ENCODE assay signal across 8 cellular contexts in genomic region chr17:35731239-35731931, GRCh38. TPM values are rescaled to one million over a fixed set of nuclear protein-coding genes. Genes with fewer than 3 reads are reported as not detected.
DNase-seq lines count a peak whose midpoint lies in the region; ATAC-seq and TF ChIP-seq lines count a peak whose summit lies in the region.

TSS of gene RASL10B (plus strand) at chr17:35731639. CDS start at chr17:35735185, 3,546 bp downstream.

- intact Hi-C loops in right lobe of liver (cut with DNase I): no loop called here

- no peaks in the 10 kb centered on the region for H3K9me3 ChIP-seq in HUES64 (ENCODE audit: insufficient read depth, low read depth, low read length)
- no peaks in the 10 kb centered on the region for H3K9me3 ChIP-seq in right lobe of liver

- TF ChIP-seq POLR2A in right lobe of liver (IDR thresholded peaks at IDR 0.05): no peak

- H3K27me3 ChIP-seq in HUES64 (ENCODE audit: insufficient read depth, low read length) (peaks cover 19% of the 10 kb centered on the region), right lobe of liver (no peaks in the 10 kb centered on the region)

- no peaks in the 10 kb centered on the region for H3K9me3 Mint-ChIP-seq in activated CD4-positive, alpha-beta T cell treated with anti-CD3 and anti-CD28 coated beads, Interleukin-2, amount 10 ng/mL, durations not matched to agents 7 days and 5 days

- no peak for TF ChIP-seq CTCF in right lobe of liver (IDR thresholded peaks at IDR 0.05)

- CTCF ChIA-PET in activated CD4-positive, alpha-beta T cell treated with anti-CD3 and anti-CD28 coated beads, Interleukin-2, amount 10 ng/mL, durations not matched to agents 7 days and 5 days (lab: Charles Lee): interaction anchor here (1.2 to 1.8 kb wide), 4 partner anchors 9 to 33 kb away, joined by 3 to 5 read pairs (median 4); no protein-coding TSS in a partner anchor

- H3K27ac Mint-ChIP-seq in activated CD4-positive, alpha-beta T cell treated with anti-CD3 and anti-CD28 coated beads, Interleukin-2, amount 10 ng/mL, durations not matched to agents 7 days and 5 days: no peak within 1 kb of the TSS

- H3K4me3 ChIP-seq in HUES64 (ENCODE audit: low read length): peak within 1 kb of the TSS; percentile 84
- peak within 1 kb of the TSS; percentile 17 to 68 (median 62) for H3K4me3 ChIP-seq in right lobe of liver

- DNase-seq in C1 segment of cervical spinal cord (lab: John Stamatoyannopoulos, UW) (peak in 9 of 14 donors; percentile 5 to 59 (median 23)), ecto neural progenitor cell (ENCODE audit: low spot score) (peak; percentile 92), right lobe of liver (no peak)
- DNase-seq in activated CD4-positive, alpha-beta T cell treated with anti-CD3 and anti-CD28 coated beads, Interleukin-2, amount 10 ng/mL, durations not matched to agents 7 days and 5 days: peak; percentile 46
- peak; percentile 58 to 61 for DNase-seq in stimulated activated CD4-positive, alpha-beta T cell treated with anti-CD3 and anti-CD28 coated beads, Interleukin-4, amount 100 ng/mL, for 4 hours

- ATAC-seq in right lobe of liver (peak; percentile 74 to 86 (median 78)), HG02938 (IDR thresholded peaks at IDR 0.05; ENCODE audit: unreplicated experiment) (no peak), GM21360 (IDR thresholded peaks at IDR 0.05; ENCODE audit: unreplicated experiment) (no peak)

- peaks cover 12% of the 10 kb centered on the region for H3K4me1 Mint-ChIP-seq in activated CD4-positive, alpha-beta T cell treated with anti-CD3 and anti-CD28 coated beads, Interleukin-2, amount 10 ng/mL, durations not matched to agents 7 days and 5 days

- peaks cover 2% of the 10 kb centered on the region for H3K36me3 Mint-ChIP-seq in activated CD4-positive, alpha-beta T cell treated with anti-CD3 and anti-CD28 coated beads, Interleukin-2, amount 10 ng/mL, durations not matched to agents 7 days and 5 days (ENCODE audit: low read depth)

- peak within 1 kb of the TSS; percentile 59 for H3K9ac ChIP-seq in HUES64 (ENCODE audit: low read depth, low read length)

- H3K4me1 ChIP-seq in HUES64 (ENCODE audit: insufficient read depth, low read length) (peaks cover 30% of the 10 kb centered on the region), right lobe of liver (peaks cover 0 to 4% (median 0%) of the 10 kb centered on the region in 4 donors)

- POLR2A ChIA-PET in activated CD4-positive, alpha-beta T cell treated with anti-CD3 and anti-CD28 coated beads, Interleukin-2, amount 10 ng/mL, durations not matched to agents 7 days and 5 days (lab: Charles Lee): interaction anchor here (0.8 kb wide), 1 partner anchor 875 kb away, joined by 3 read pairs; no protein-coding TSS in a partner anchor

- peaks cover 14% of the 10 kb centered on the region for H3K27me3 Mint-ChIP-seq in activated CD4-positive, alpha-beta T cell treated with anti-CD3 and anti-CD28 coated beads, Interleukin-2, amount 10 ng/mL, durations not matched to agents 7 days and 5 days

- 3% methylated on average over 39 of the region's 46 CpGs for WGBS in HUES64
- WGBS in right lobe of liver (ENCODE audit: insufficient coverage, low coverage, low lambda C conversion rate, missing lambda C conversion rate): 2% methylated on average over 8 of the region's 46 CpGs

- H3K4me3 Mint-ChIP-seq in activated CD4-positive, alpha-beta T cell treated with anti-CD3 and anti-CD28 coated beads, Interleukin-2, amount 10 ng/mL, durations not matched to agents 7 days and 5 days: peak within 1 kb of the TSS; percentile 49

- H3K27ac ChIP-seq in HUES64 (ENCODE audit: low read depth, low read length) (no peak within 1 kb of the TSS), right lobe of liver (no peak within 1 kb of the TSS)

- H3K36me3 ChIP-seq in HUES64 (ENCODE audit: insufficient read depth, low read length) (no peaks in the 10 kb centered on the region), right lobe of liver (no peaks in the 10 kb centered on the region)

RNA-seq across cellular contexts. Expression of gene RASL10B, which starts in this region (rescaled TPM):
- polyA plus RNA-seq in HUES64 (2013, experiment 1 of 2): 15.0 TPM
- polyA plus RNA-seq in HUES64 (2013, experiment 2 of 2): 17.8 TPM
- under 1 TPM; 0.15 to 0.37 TPM for total RNA-seq in activated CD4-positive, alpha-beta T cell treated with anti-CD3 and anti-CD28 coated beads, Interleukin-2, amount 10 ng/mL, durations not matched to agents 7 days and 5 days
- total RNA-seq in right lobe of liver: 1 to 10 TPM in 5 of 6 experiments, under 1 TPM in 1; 0.31 to 2.8 (median 2.3) TPM

Comparison
In these comparisons a context has a peak if more than half of its experiments do, and no peak if none do; other contexts are left out.
1. Peak in DNase-seq in activated CD4-positive, alpha-beta T cell treated with anti-CD3 and anti-CD28 coated beads, Interleukin-2, amount 10 ng/mL, durations not matched to agents 7 days and 5 days; RNA of the gene not detected or under 1 TPM.
2. DNase-seq: peak in C1 segment of cervical spinal cord (9 of 14), ecto neural progenitor cell (single experiment) and stimulated activated CD4-positive, alpha-beta T cell treated with anti-CD3 and anti-CD28 coated beads, Interleukin-4, amount 100 ng/mL, for 4 hours (2 of 2); none in right lobe of liver (0 of 3).
3. ATAC-seq: peak in right lobe of liver (4 of 4); none in HG02938 (single experiment) and GM21360 (single experiment).